Comparison of ENCODE assay signal across 31 cellular contexts in genomic region chr11:114225662-114226061, GRCh38.
"Had no signal": no experiment of that assay in that cellular context is flagged by ENCODE, and none has a peak within 500 bp of the region (broad histone marks: within the 10 kb centered on the region; RNA-seq: fewer than 3 reads in every experiment).

No MANE protein-coding gene starts in this region.

- H3K9me3 Mint-ChIP-seq: activated B cell treated with CpG ODN at 0.5 μM for 24 hours; activated CD4-positive, alpha-beta memory T cell treated with anti-CD3 and anti-CD28 coated beads, Interleukin-2, amount 10 ng/mL, durations not matched to agents 7 days and 5 days; activated naive CD4-positive, alpha-beta T cell treated with anti-CD3 and anti-CD28 coated beads, Interleukin-2, amount 50 U/mL, for 24 hours; activated T-cell treated with anti-CD3 and anti-CD28 coated beads, Interleukin-2, amount 50 U/mL, for 24 hours; activated T-helper 2 cell treated with anti-CD3 and anti-CD28 coated beads, Interferon-gamma antibody, Interleukin-2, Interleukin-4, amounts not matched to agents 10 μg/mL and 5 μg/mL and 100 μg/mL, durations not matched to agents 14 hours and 24 hours and 36 hours; IgD-negative memory B cell had no signal

- H3K27me3 Mint-ChIP-seq: activated naive CD4-positive, alpha-beta T cell treated with anti-CD3 and anti-CD28 coated beads, Interleukin-2, amount 50 U/mL, for 24 hours; activated naive CD8-positive, alpha-beta T cell treated with anti-CD3 and anti-CD28 coated beads, Interleukin-2, amount 50 U/mL, for 24 hours; activated T-cell treated with anti-CD3 and anti-CD28 coated beads, Interleukin-2, amount 50 U/mL, for 24 hours had no signal

- DNase-seq: activated B cell treated with CpG ODN at 0.5 μM for 24 hours; activated CD4-positive, alpha-beta memory T cell treated with anti-CD3 and anti-CD28 coated beads, Interleukin-2, amount 10 ng/mL, durations not matched to agents 7 days and 5 days; activated CD4-positive, alpha-beta T cell treated with anti-CD3 and anti-CD28 coated beads for 48 hours; activated CD4-positive, CD25-positive, alpha-beta regulatory T cell treated with anti-CD3 and anti-CD28 coated beads, Interleukin-2, amount 50 U/mL, for 72 hours; activated CD8-positive, alpha-beta memory T cell treated with anti-CD3 and anti-CD28 coated beads for 24 hours; activated gamma-delta T cell; activated naive CD4-positive, alpha-beta T cell treated with Interleukin-2 at 50 U/mL for 16 hours; activated naive CD8-positive, alpha-beta T cell treated with anti-CD3 and anti-CD28 coated beads, Interleukin-2, amount 50 U/mL, for 24 hours; activated T-cell treated with anti-CD3 and anti-CD28 coated beads, Interleukin-2, amount 50 U/mL, for 24 hours; anterior cingulate cortex; caudate nucleus; Kasumi-1; KG1; MM.1S; MV-4-11; NCI-H1092; NCI-H1436 treated with DMSO at 0.1 percent for 48 hours; NCI-H187; NCI-H2029 treated with DMSO at 0.1 percent for 48 hours; NCI-H2107; NCI-H2171; NCI-H510A; NCI-H526; NCI-H748 treated with DMSO at 0.1 percent for 48 hours; Right ventricle myocardium superior; SW 1271; T-helper 1 cell had no signal

- H3K4me3 Mint-ChIP-seq: activated B cell treated with CpG ODN at 0.5 μM for 24 hours; activated CD4-positive, alpha-beta memory T cell treated with anti-CD3 and anti-CD28 coated beads, Interleukin-2, amount 10 ng/mL, durations not matched to agents 7 days and 5 days; activated naive CD4-positive, alpha-beta T cell treated with anti-CD3 and anti-CD28 coated beads, Interleukin-2, amount 50 U/mL, for 24 hours; activated naive CD8-positive, alpha-beta T cell treated with anti-CD3 and anti-CD28 coated beads, Interleukin-2, amount 50 U/mL, for 24 hours; activated T-cell treated with anti-CD3 and anti-CD28 coated beads, Interleukin-2, amount 50 U/mL, for 24 hours; brain; IgD-negative memory B cell had no signal

- H3K36me3 Mint-ChIP-seq: activated naive CD4-positive, alpha-beta T cell treated with anti-CD3 and anti-CD28 coated beads, Interleukin-2, amount 50 U/mL, for 24 hours; brain; IgD-negative memory B cell had no signal

- H3K27ac Mint-ChIP-seq: activated B cell treated with CpG ODN at 0.5 μM for 24 hours; activated CD4-positive, alpha-beta memory T cell treated with anti-CD3 and anti-CD28 coated beads, Interleukin-2, amount 10 ng/mL, durations not matched to agents 7 days and 5 days; activated naive CD4-positive, alpha-beta T cell treated with anti-CD3 and anti-CD28 coated beads, Interleukin-2, amount 50 U/mL, for 24 hours; activated naive CD8-positive, alpha-beta T cell treated with anti-CD3 and anti-CD28 coated beads, Interleukin-2, amount 50 U/mL, for 24 hours; activated T-cell treated with anti-CD3 and anti-CD28 coated beads, Interleukin-2, amount 50 U/mL, for 24 hours; activated T-helper 2 cell treated with anti-CD3 and anti-CD28 coated beads, Interferon-gamma antibody, Interleukin-2, Interleukin-4, amounts not matched to agents 10 μg/mL and 5 μg/mL and 100 μg/mL, durations not matched to agents 14 hours and 24 hours and 36 hours; brain had no signal
